ENCODE assay signal across 14 cellular contexts in the genomic region with DNA sequence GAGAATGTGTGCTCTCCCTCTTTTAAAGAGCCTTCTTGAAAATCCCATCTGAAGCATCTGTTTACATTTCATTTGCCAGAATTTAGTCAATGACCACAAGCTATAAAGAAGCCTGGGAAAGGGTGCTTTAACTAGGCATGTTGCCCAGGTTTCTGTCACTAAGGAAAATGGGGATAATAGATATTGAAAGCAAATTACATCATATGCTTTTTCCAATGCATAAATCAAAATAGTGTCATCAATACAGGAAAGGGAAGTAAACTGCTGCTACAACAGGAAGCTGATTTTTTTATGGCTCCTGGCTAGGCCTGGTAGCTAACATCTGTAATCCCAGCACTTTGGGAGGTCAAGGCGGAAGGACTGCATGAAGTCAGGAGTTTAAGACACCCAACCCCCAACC.
DNase-seq lines count a peak whose midpoint lies in the region; ATAC-seq and TF ChIP-seq lines count a peak whose summit lies in the region.
"Had no signal": no experiment of that assay in that cellular context is flagged by ENCODE, and none has a peak within 500 bp of the region (broad histone marks: within the 10 kb centered on the region; RNA-seq: fewer than 3 reads in every experiment).

No MANE protein-coding gene starts in this region.

- no peaks in the 10 kb centered on the region; the same call in 1 of the 2 replicates for H4K20me1 ChIP-seq in SK-N-SH (ENCODE audit: insufficient read depth)

- no peak for TF ChIP-seq RAD21 in SK-N-SH (IDR thresholded peaks at IDR 0.05; ENCODE audit: low read length)

- no peak overlapping the region for H3K9ac ChIP-seq in SK-N-SH
- H3K9ac ChIP-seq: parathyroid adenoma had no signal

- H3K9me2 ChIP-seq in SK-N-SH = no peaks in the 10 kb centered on the region

- TF ChIP-seq EP300 in SK-N-SH (IDR thresholded peaks at IDR 0.05; ENCODE audit: borderline replicate concordance in 1 of 2, low read depth in 1 of 2, low read length in 1 of 2) = no peak

- H3K4me2 ChIP-seq in SK-N-SH = no peak overlapping the region

- peaks cover 30% of the 10 kb centered on the region for H3K79me2 ChIP-seq in SK-N-SH (ENCODE audit: insufficient read depth)

- no peak for DNase-seq in SK-N-SH
- peak; percentile 69 for DNase-seq in NCI-H1092 treated with DMSO at 0.1 percent for 48 hours (lab: John Stamatoyannopoulos, UW)
- peak; percentile 80 for DNase-seq in dermis blood vessel endothelial cell
- DNase-seq in DMS79 (lab: John Stamatoyannopoulos, UW) = no peak
- DNase-seq: activated effector memory CD4-positive, alpha-beta T cell treated with anti-CD3 and anti-CD28 coated beads, Interleukin-2, amount 50 U/mL, for 16 hours; effector memory CD4-positive, alpha-beta T cell; NCI-H1048; NK-92 treated with Interleukin-12 subunit alpha and Interleukin-12 subunit beta, amount 100 ng/mL, for 24 hours; stimulated activated CD4-positive, alpha-beta T cell treated with anti-CD3 and anti-CD28 coated beads, Interleukin-15, amount 100 ng/mL, for 24 hours had no signal

- CTCF ChIA-PET in SK-N-SH (lab: Yijun Ruan, JAX) = interaction anchor here (0.7 to 2.3 kb wide), 6 partner anchors 9 to 23 kb away, joined by 3 to 9 read pairs (median 4); no protein-coding TSS in a partner anchor

- H3K4me1 ChIP-seq in SK-N-SH (ENCODE audit: control insufficient read depth in 1 of 2, insufficient read depth in 2 of 2, low read depth in 1 of 2, low read length in 1 of 2) = no peaks in the 10 kb centered on the region; a peak in 2 of 4 replicates

- 84% methylated on average over 1 of the region's 1 CpG for WGBS in SK-N-SH (ENCODE audit: low lambda C conversion rate)

- POLR2A ChIA-PET in SK-N-SH (lab: Yijun Ruan, JAX) = no interaction called here

- H3F3A ChIP-seq in SK-N-SH (replicated peaks; ENCODE audit: insufficient read depth) = peaks cover 8% of the 10 kb centered on the region

- H2AFZ ChIP-seq in SK-N-SH (ENCODE audit: low read depth) = no peak overlapping the region
- H2AFZ ChIP-seq: parathyroid adenoma had no signal

- H3K27ac ChIP-seq in SK-N-SH (ENCODE audit: low read depth in 2 of 2, low read length in 1 of 2) = no peak overlapping the region; a peak in 1 of 4 replicates
- H3K27ac ChIP-seq: parathyroid adenoma had no signal

- peaks cover 0 to 3% of the 10 kb centered on the region in 2 experiments for H3K36me3 ChIP-seq in SK-N-SH (replicated peaks in 1 of 2; ENCODE audit: control insufficient read depth in 1 of 2, insufficient read depth in 2 of 2, low read length in 1 of 2)

- no peak for ATAC-seq in SK-N-SH treated with all-trans-retinoic acid at 6 μM for 48 hours
- no peak for ATAC-seq in HG03095 (IDR thresholded peaks at IDR 0.05; ENCODE audit: unreplicated experiment)
- ATAC-seq in activated CD4-positive, CD25-positive, alpha-beta regulatory T cell treated with anti-CD3 and anti-CD28 coated beads, Interleukin-2, amount 50 U/mL, for 24 hours = no peak
- ATAC-seq in HG02885 (IDR thresholded peaks at IDR 0.05; ENCODE audit: poor library complexity, unreplicated experiment) = no peak

- H3K9me3 ChIP-seq in SK-N-SH = no peaks in the 10 kb centered on the region; the same call in 1 of the 2 replicates

- no peak for TF ChIP-seq CTCF in SK-N-SH (IDR thresholded peaks at IDR 0.05)

- H3K4me3 ChIP-seq in SK-N-SH (ENCODE audit: low read depth in 2 of 2, low read length in 1 of 2) = no peak overlapping the region

- H3K27me3 ChIP-seq in SK-N-SH (ENCODE audit: insufficient read depth) = no peaks in the 10 kb centered on the region

TF ChIP-seq in SK-N-SH, 30 proteins besides CTCF, POLR2A, EP300 and RAD21:
- TF ChIP-seq MAX (IDR thresholded peaks at IDR 0.05; ENCODE audit: low read depth) = no peak
- TF ChIP-seq TAF1 (IDR thresholded peaks at IDR 0.05; ENCODE audit: borderline replicate concordance, low read depth, low read length) = no peak
- TF ChIP-seq PBX3 (IDR thresholded peaks at IDR 0.05) = peak; percentile 17; the same call in 1 of the 2 replicates

TF ChIP-seq in SK-N-SH treated with all-trans-retinoic acid at 6 μM for 48 hours, 23 proteins besides CTCF, POLR2A, EP300 and RAD21:
- no peak for TF ChIP-seq ZNF8 (CRISPR knock-in tag; IDR thresholded peaks at IDR 0.05)
- TF ChIP-seq, protein P1, sequence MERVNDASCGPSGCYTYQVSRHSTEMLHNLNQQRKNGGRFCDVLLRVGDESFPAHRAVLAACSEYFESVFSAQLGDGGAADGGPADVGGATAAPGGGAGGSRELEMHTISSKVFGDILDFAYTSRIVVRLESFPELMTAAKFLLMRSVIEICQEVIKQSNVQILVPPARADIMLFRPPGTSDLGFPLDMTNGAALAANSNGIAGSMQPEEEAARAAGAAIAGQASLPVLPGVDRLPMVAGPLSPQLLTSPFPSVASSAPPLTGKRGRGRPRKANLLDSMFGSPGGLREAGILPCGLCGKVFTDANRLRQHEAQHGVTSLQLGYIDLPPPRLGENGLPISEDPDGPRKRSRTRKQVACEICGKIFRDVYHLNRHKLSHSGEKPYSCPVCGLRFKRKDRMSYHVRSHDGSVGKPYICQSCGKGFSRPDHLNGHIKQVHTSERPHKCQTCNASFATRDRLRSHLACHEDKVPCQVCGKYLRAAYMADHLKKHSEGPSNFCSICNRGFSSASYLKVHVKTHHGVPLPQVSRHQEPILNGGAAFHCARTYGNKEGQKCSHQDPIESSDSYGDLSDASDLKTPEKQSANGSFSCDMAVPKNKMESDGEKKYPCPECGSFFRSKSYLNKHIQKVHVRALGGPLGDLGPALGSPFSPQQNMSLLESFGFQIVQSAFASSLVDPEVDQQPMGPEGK (CRISPR knock-in tag; IDR thresholded peaks at IDR 0.05; ENCODE audit: borderline replicate concordance) = no peak

Comparison
In these comparisons a context has a peak if more than half of its experiments do, and no peak if none do; other contexts are left out.
1. DNase-seq: peak in NCI-H1092 treated with DMSO at 0.1 percent for 48 hours (single experiment) and dermis blood vessel endothelial cell (single experiment); none in SK-N-SH (single experiment) and DMS79 (single experiment).